ENCODE assay signal across 15 cellular contexts in the genomic region with DNA sequence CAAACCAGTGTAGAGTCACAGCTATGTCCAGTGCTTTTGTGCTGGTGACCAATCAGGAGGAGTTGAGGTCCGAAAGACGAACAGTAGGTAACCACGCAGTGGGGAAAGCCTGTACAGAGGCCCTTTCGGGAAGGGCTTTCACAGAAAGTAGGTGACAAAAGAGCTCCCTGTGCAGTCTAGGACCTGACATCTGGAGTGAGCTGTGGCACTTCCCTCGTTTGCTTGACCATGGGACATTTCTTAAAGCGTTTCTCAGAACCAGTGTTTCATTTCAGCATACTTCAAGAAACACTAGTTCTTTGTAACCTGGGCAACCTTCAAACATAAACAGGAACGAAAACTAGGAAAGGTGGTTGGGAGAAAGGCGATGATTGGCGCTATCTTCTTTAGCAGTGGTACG. TPM values are rescaled to one million over a fixed set of nuclear protein-coding genes. Genes with fewer than 3 reads are reported as not detected.
DNase-seq lines count a peak whose midpoint lies in the region; ATAC-seq and TF ChIP-seq lines count a peak whose summit lies in the region.
"Had no signal": no experiment of that assay in that cellular context is flagged by ENCODE, and none has a peak within 500 bp of the region (broad histone marks: within the 10 kb centered on the region; RNA-seq: fewer than 3 reads in every experiment).

No MANE protein-coding gene starts in this region.

- no peak overlapping the region for H3K4me2 ChIP-seq in mammary epithelial cell (ENCODE audit: insufficient read depth, low read depth, low read length)
- no peak overlapping the region for H3K4me2 ChIP-seq in OCI-LY7 (ENCODE audit: low read length)

- no peaks in the 10 kb centered on the region for H3K4me1 Mint-ChIP-seq in MCF 10A (ENCODE audit: insufficient read depth, unreplicated experiment)
- peaks cover 22% of the 10 kb centered on the region for H3K4me1 Mint-ChIP-seq in activated CD8-positive, alpha-beta T cell treated with anti-CD3 and anti-CD28 coated beads, Interleukin-2, amount 10 ng/mL, durations not matched to agents 7 days and 5 days (ENCODE audit: low read depth)

- WGBS in mammary epithelial cell (ENCODE audit: low coverage, missing lambda C conversion rate), result 87% methylated on average over 10 of the region's 10 CpGs

- intact Hi-C loops in MCF 10A (cut with micrococcal nuclease) (no loop called here), mammary epithelial cell (cut with micrococcal nuclease) (no loop called here), lower lobe of right lung (cut with DNase I) (no loop called here), upper lobe of right lung (cut with DNase I) (loop anchor here (10.0 kb wide), 1 partner anchor 94 kb away; a partner anchor contains a TSS), OCI-LY7 (cut with micrococcal nuclease; ENCODE audit: unreplicated experiment) (loop anchor here (10.0 kb wide), 1 partner anchor 604 kb away; no protein-coding TSS in a partner anchor)

- H3K79me2 ChIP-seq in mammary epithelial cell (ENCODE audit: insufficient read depth, low read length), result peaks cover 31% of the 10 kb centered on the region
- H3K79me2 ChIP-seq in OCI-LY7 (ENCODE audit: insufficient read depth, low read depth, low read length), result no peaks in the 10 kb centered on the region

- in situ Hi-C loops in mammary epithelial cell (cut with MboI; ENCODE audit: low sequenced_read_pairs in 2 of 2), result no loop called here

- H4K20me1 ChIP-seq in mammary epithelial cell (ENCODE audit: insufficient read depth, low read length) (no peaks in the 10 kb centered on the region), OCI-LY7 (ENCODE audit: insufficient read depth, low read length) (no peaks in the 10 kb centered on the region)

- H3K9ac ChIP-seq in mammary epithelial cell (ENCODE audit: insufficient read depth, low read length), result no peak overlapping the region

- H3K4me3 ChIP-seq in mammary epithelial cell (replicated peaks in 1 of 3; ENCODE audit: insufficient read depth in 1 of 3, low read depth in 2 of 3, low read length in 3 of 3) (no peak overlapping the region), lower lobe of right lung (no peak overlapping the region), upper lobe of right lung (no peak overlapping the region), OCI-LY7 (ENCODE audit: low read depth, low read length, poor library complexity, severe bottlenecking) (no peak overlapping the region)

- H3K4me1 ChIP-seq in mammary epithelial cell (ENCODE audit: insufficient read depth, low read length) (no peaks in the 10 kb centered on the region), lower lobe of right lung (no peaks in the 10 kb centered on the region), upper lobe of right lung (no peaks in the 10 kb centered on the region), OCI-LY7 (ENCODE audit: insufficient read depth, low read length, poor library complexity, severe bottlenecking) (peaks cover 2% of the 10 kb centered on the region)

- no peak for DNase-seq in MCF 10A (ENCODE audit: unreplicated experiment)
- no peak for DNase-seq in mammary epithelial cell
- DNase-seq in activated CD8-positive, alpha-beta T cell treated with anti-CD3 and anti-CD28 coated beads, Interleukin-2, amount 10 ng/mL, durations not matched to agents 7 days and 5 days, result no peak
- no peak for DNase-seq in lower lobe of right lung
- DNase-seq in upper lobe of right lung, result no peak
- no peak for DNase-seq in OCI-LY7 (ENCODE audit: low spot score)
- DNase-seq in COLO668 (lab: John Stamatoyannopoulos, UW; ENCODE audit: unreplicated experiment), result no peak
- DNase-seq: C1 segment of cervical spinal cord, DMS 273 treated with DMSO at 0.1 percent for 48 hours, HCEC 1CT, NCI-H1417 treated with DMSO at 0.1 percent for 48 hours, NCI-H1930, NCI-H526 treated with DMSO at 0.1 percent for 48 hours, SHP77 had no signal

- no peaks in the 10 kb centered on the region for H3K9me3 Mint-ChIP-seq in MCF 10A (ENCODE audit: unreplicated experiment)
- H3K9me3 Mint-ChIP-seq in activated CD8-positive, alpha-beta T cell treated with anti-CD3 and anti-CD28 coated beads, Interleukin-2, amount 10 ng/mL, durations not matched to agents 7 days and 5 days (ENCODE audit: insufficient read depth), result no peaks in the 10 kb centered on the region

- no peak overlapping the region for H3K27ac ChIP-seq in mammary epithelial cell (ENCODE audit: insufficient read depth, low read depth, low read length)
- no peak overlapping the region for H3K27ac ChIP-seq in lower lobe of right lung
- H3K27ac ChIP-seq in upper lobe of right lung, result no peak overlapping the region
- H3K27ac ChIP-seq in OCI-LY7 (ENCODE audit: low read depth, low read length, poor library complexity, severe bottlenecking), result no peak overlapping the region

- BruUV-seq in MCF 10A (replicated peaks; lab: Mats Ljungman, UMichigan), result no TSS peak
- no TSS peak for BruUV-seq in mammary epithelial cell (replicated peaks; lab: Mats Ljungman, UMichigan)
- no TSS peak for BruUV-seq in OCI-LY7 (replicated peaks; lab: Mats Ljungman, UMichigan)

- no peak for TF ChIP-seq CTCF in MCF 10A (IDR thresholded peaks at IDR 0.05; ENCODE audit: unreplicated experiment)
- TF ChIP-seq CTCF in mammary epithelial cell (conservative IDR thresholded peaks at IDR 0.05 in 1 of 2, IDR thresholded peaks at IDR 0.05 in 1 of 2; ENCODE audit: extremely low read depth in 1 of 2, insufficient read depth in 1 of 2, low read depth in 1 of 2, low read length in 2 of 2), result no peak
- no peak for TF ChIP-seq CTCF in lower lobe of right lung (IDR thresholded peaks at IDR 0.05)
- no peak for TF ChIP-seq CTCF in upper lobe of right lung (IDR thresholded peaks at IDR 0.05)
- TF ChIP-seq CTCF in OCI-LY7 (conservative IDR thresholded peaks at IDR 0.05; ENCODE audit: low read length), result no peak

- peak overlapping the region; percentile 23 for H3K27ac Mint-ChIP-seq in MCF 10A (ENCODE audit: low read depth, unreplicated experiment)
- H3K27ac Mint-ChIP-seq in activated CD8-positive, alpha-beta T cell treated with anti-CD3 and anti-CD28 coated beads, Interleukin-2, amount 10 ng/mL, durations not matched to agents 7 days and 5 days, result peak overlapping the region; percentile 39

- no peaks in the 10 kb centered on the region for H3K27me3 Mint-ChIP-seq in MCF 10A (ENCODE audit: insufficient read depth, unreplicated experiment)
- no peaks in the 10 kb centered on the region for H3K27me3 Mint-ChIP-seq in activated CD8-positive, alpha-beta T cell treated with anti-CD3 and anti-CD28 coated beads, Interleukin-2, amount 10 ng/mL, durations not matched to agents 7 days and 5 days (ENCODE audit: low read depth)

- H3K9me3 ChIP-seq in mammary epithelial cell (replicated peaks; ENCODE audit: insufficient read depth, low read length), result no peaks in the 10 kb centered on the region
- no peaks in the 10 kb centered on the region for H3K9me3 ChIP-seq in lower lobe of right lung
- H3K9me3 ChIP-seq in upper lobe of right lung, result no peaks in the 10 kb centered on the region
- H3K9me3 ChIP-seq in OCI-LY7 (ENCODE audit: low read length), result no peaks in the 10 kb centered on the region

- peaks cover 62% of the 10 kb centered on the region for H3K36me3 Mint-ChIP-seq in MCF 10A (ENCODE audit: insufficient read depth, unreplicated experiment)
- peaks cover 61% of the 10 kb centered on the region for H3K36me3 Mint-ChIP-seq in activated CD8-positive, alpha-beta T cell treated with anti-CD3 and anti-CD28 coated beads, Interleukin-2, amount 10 ng/mL, durations not matched to agents 7 days and 5 days (ENCODE audit: low read depth)

- no peak overlapping the region for H3K4me3 Mint-ChIP-seq in MCF 10A (ENCODE audit: unreplicated experiment)
- no peak overlapping the region for H3K4me3 Mint-ChIP-seq in activated CD8-positive, alpha-beta T cell treated with anti-CD3 and anti-CD28 coated beads, Interleukin-2, amount 10 ng/mL, durations not matched to agents 7 days and 5 days

- no peak for ATAC-seq in activated CD8-positive, alpha-beta T cell treated with anti-CD3 and anti-CD28 coated beads, Interleukin-2, amount 10 ng/mL, durations not matched to agents 7 days and 5 days
- ATAC-seq in lower lobe of right lung, result peak; percentile 60 to 64
- ATAC-seq in upper lobe of right lung, result peak; percentile 72
- no peak for ATAC-seq in HG02678 (IDR thresholded peaks at IDR 0.05; ENCODE audit: unreplicated experiment)

- POLR2A ChIA-PET in MCF 10A (lab: Yijun Ruan, JAX), result interaction anchor here (1.2 to 1.8 kb wide), 3 partner anchors 35 to 99 kb away, joined by 3 to 5 read pairs (median 4); no protein-coding TSS in a partner anchor
- POLR2A ChIA-PET in activated CD8-positive, alpha-beta T cell treated with anti-CD3 and anti-CD28 coated beads, Interleukin-2, amount 10 ng/mL, durations not matched to agents 7 days and 5 days (lab: Charles Lee), result no interaction called here
- POLR2A ChIA-PET in OCI-LY7 (lab: Charles Lee), result no interaction called here

- dilution Hi-C loops in mammary epithelial cell (cut with HindIII; ENCODE audit: low sequenced_read_pairs), result no loop called here

- H3K36me3 ChIP-seq in mammary epithelial cell (ENCODE audit: insufficient read depth, low read length) (peaks cover 37% of the 10 kb centered on the region), lower lobe of right lung (peaks cover 50% of the 10 kb centered on the region), upper lobe of right lung (peaks cover 41% of the 10 kb centered on the region), OCI-LY7 (ENCODE audit: insufficient read depth, low read length) (peaks cover 32% of the 10 kb centered on the region)

- H3K27me3 ChIP-seq in mammary epithelial cell (ENCODE audit: insufficient read depth, low read length), result no peaks in the 10 kb centered on the region
- H3K27me3 ChIP-seq in lower lobe of right lung (ENCODE audit: low read depth), result no peaks in the 10 kb centered on the region
- H3K27me3 ChIP-seq in upper lobe of right lung, result no peaks in the 10 kb centered on the region

- H3K9me2 ChIP-seq in OCI-LY7 (ENCODE audit: insufficient read depth, low read length), result no peaks in the 10 kb centered on the region

- no peak overlapping the region for H2AFZ ChIP-seq in mammary epithelial cell (ENCODE audit: low read depth, low read length)
- no peak overlapping the region for H2AFZ ChIP-seq in OCI-LY7 (ENCODE audit: low read length)

- CTCF ChIA-PET in MCF 10A (lab: Yijun Ruan, JAX) (interaction anchor here (0.5 to 2.4 kb wide), 11 partner anchors 9 to 1024 kb away, joined by 3 to 18 read pairs (median 3); no protein-coding TSS in a partner anchor), mammary epithelial cell (lab: Charles Lee; ENCODE audit: low non-redundant PET) (no interaction called here), OCI-LY7 (lab: Charles Lee; ENCODE audit: unreplicated experiment) (no interaction called here)
- CTCF ChIA-PET in activated CD8-positive, alpha-beta T cell treated with anti-CD3 and anti-CD28 coated beads, Interleukin-2, amount 10 ng/mL, durations not matched to agents 7 days and 5 days (lab: Charles Lee), result interaction anchor here (0.8 to 10.3 kb wide), 6 partner anchors 10 to 244 kb away, joined by 3 to 61 read pairs (median 4); no protein-coding TSS in a partner anchor

RNA-seq across cellular contexts. Expression of a gene that starts 55.7 kb away (rescaled TPM):
- total RNA-seq in MCF 10A (2022), result 20.4 and 21.9 TPM in 2 replicates
- total RNA-seq in mammary epithelial cell, result 10 to 100 TPM; 24.8 to 47.1 TPM
- 66.2 TPM for polyA plus RNA-seq in mammary epithelial cell
- 77.9 TPM for polyA minus RNA-seq in mammary epithelial cell
- total RNA-seq in activated CD8-positive, alpha-beta T cell treated with anti-CD3 and anti-CD28 coated beads, Interleukin-2, amount 10 ng/mL, durations not matched to agents 7 days and 5 days, result 10 to 100 TPM; 77.2 to 79.5 TPM
- 27.6 TPM for total RNA-seq in lower lobe of right lung
- 25.0 TPM for total RNA-seq in upper lobe of right lung
- total RNA-seq in OCI-LY7 (2014; rRNA removed; shearing (Covaris generic)), result not detected in 2 replicates
- not detected in 2 replicates for total RNA-seq in OCI-LY7 (2022)

Comparison
In these comparisons a context has a peak if more than half of its experiments do, and no peak if none do; other contexts are left out.
1. CTCF ChIA-PET loops: an anchor here in MCF 10A (0.5 to 2.4 kb wide) and activated CD8-positive, alpha-beta T cell treated with anti-CD3 and anti-CD28 coated beads, Interleukin-2, amount 10 ng/mL, durations not matched to agents 7 days and 5 days (0.8 to 10.3 kb wide); none called in mammary epithelial cell and OCI-LY7.
2. ATAC-seq: peak in lower lobe of right lung (2 of 2) and upper lobe of right lung (single experiment); none in activated CD8-positive, alpha-beta T cell treated with anti-CD3 and anti-CD28 coated beads, Interleukin-2, amount 10 ng/mL, durations not matched to agents 7 days and 5 days (single experiment) and HG02678 (single experiment).
3. RNA of a gene that starts 55.7 kb away (total RNA-seq): 77.2 to 79.5 TPM in activated CD8-positive, alpha-beta T cell treated with anti-CD3 and anti-CD28 coated beads, Interleukin-2, amount 10 ng/mL, durations not matched to agents 7 days and 5 days, 24.8 to 47.1 TPM in mammary epithelial cell, 27.6 TPM in lower lobe of right lung (single experiment), 25.0 TPM in upper lobe of right lung (single experiment) and 20.4 to 21.9 TPM in MCF 10A; not detected in OCI-LY7; every median in the first group is over 10 times any median in the second.
4. intact Hi-C loops: an anchor here in upper lobe of right lung (10.0 kb wide) and OCI-LY7 (10.0 kb wide); none called in MCF 10A, mammary epithelial cell and lower lobe of right lung.